12 cellular contexts compared by ENCODE assay signal in genomic region chrX:20452487-20452886, GRCh38.
DNase-seq lines count a peak whose midpoint lies in the region; ATAC-seq and TF ChIP-seq lines count a peak whose summit lies in the region.
"Had no signal": no experiment of that assay in that cellular context is flagged by ENCODE, and none has a peak within 500 bp of the region (broad histone marks: within the 10 kb centered on the region; RNA-seq: fewer than 3 reads in every experiment).

No MANE protein-coding gene starts in this region.

- TF ChIP-seq POLR2A in esophagus squamous epithelium (IDR thresholded peaks at IDR 0.05): no peak

- H3K27ac Mint-ChIP-seq in activated naive CD4-positive, alpha-beta T cell treated with anti-CD3 and anti-CD28 coated beads, Interleukin-2, amount 50 U/mL, for 72 hours: no peak overlapping the region

- peaks cover 0 to 4% of the 10 kb centered on the region in 2 donors for H3K9me3 Mint-ChIP-seq in activated naive CD4-positive, alpha-beta T cell treated with anti-CD3 and anti-CD28 coated beads, Interleukin-2, amount 50 U/mL, for 72 hours

- no peaks in the 10 kb centered on the region for H3K4me1 ChIP-seq in esophagus squamous epithelium
- H3K4me1 ChIP-seq: breast epithelium had no signal

- intact Hi-C loops in esophagus squamous epithelium (cut with DNase I): no loop called here

- DNase-seq in activated naive CD4-positive, alpha-beta T cell treated with anti-CD3 and anti-CD28 coated beads, Interleukin-2, amount 50 U/mL, for 72 hours (ENCODE audit: low spot score in 2 of 2): no peak
- no peak for DNase-seq in activated naive CD4-positive, alpha-beta T cell (lab: John Stamatoyannopoulos, UW)
- DNase-seq in esophagus squamous epithelium (lab: John Stamatoyannopoulos, UW) (no peak), DMS153 (lab: John Stamatoyannopoulos, UW) (no peak), MG63 (no peak)
- no peak for DNase-seq in NK-92 treated with Interleukin-12 subunit alpha and Interleukin-12 subunit beta, amount 100 ng/mL, for 24 hours (lab: John Stamatoyannopoulos, UW)
- DNase-seq: stimulated activated CD4-positive, alpha-beta T cell treated with anti-CD3 and anti-CD28 coated beads, Interleukin-12 subunit alpha, Interleukin-12 subunit beta, amount 100 ng/mL, for 4 hours; stimulated activated naive CD4-positive, alpha-beta T cell had no signal

- no peaks in the 10 kb centered on the region for H3K9me3 ChIP-seq in esophagus squamous epithelium
- no peaks in the 10 kb centered on the region for H3K9me3 ChIP-seq in MG63
- H3K9me3 ChIP-seq: breast epithelium had no signal

- H3K27ac ChIP-seq in esophagus squamous epithelium: no peak overlapping the region
- H3K27ac ChIP-seq: breast epithelium, SK-N-MC had no signal

- H3K4me3 ChIP-seq in esophagus squamous epithelium (no peak overlapping the region), MG63 (no peak overlapping the region)
- H3K4me3 ChIP-seq: breast epithelium, SK-N-MC had no signal

- H3K36me3 ChIP-seq in esophagus squamous epithelium (no peaks in the 10 kb centered on the region), MG63 (no peaks in the 10 kb centered on the region)
- H3K36me3 ChIP-seq: breast epithelium had no signal

- no peak for TF ChIP-seq CTCF in esophagus squamous epithelium (IDR thresholded peaks at IDR 0.05)

- H3K27me3 ChIP-seq in esophagus squamous epithelium (no peaks in the 10 kb centered on the region), MG63 (no peaks in the 10 kb centered on the region)

- WGBS in esophagus squamous epithelium, 2 donors: 48 to 52% methylated on average over 4 of the region's 4 CpGs

- peak; percentile 26 to 72 for ATAC-seq in activated naive CD4-positive, alpha-beta T cell treated with anti-CD3 and anti-CD28 coated beads, Interleukin-2, amount 50 U/mL, for 72 hours
- ATAC-seq in HG02678 (IDR thresholded peaks at IDR 0.05; ENCODE audit: unreplicated experiment) (peak; percentile 77), HG03575 (IDR thresholded peaks at IDR 0.05; ENCODE audit: extremely low read depth, insufficient number of reproducible peaks, low FRiP score, unreplicated experiment) (peak; percentile 61)

- peaks cover 0 to 4% of the 10 kb centered on the region in 2 donors for H3K36me3 Mint-ChIP-seq in activated naive CD4-positive, alpha-beta T cell treated with anti-CD3 and anti-CD28 coated beads, Interleukin-2, amount 50 U/mL, for 72 hours
